In the genomic region with DNA sequence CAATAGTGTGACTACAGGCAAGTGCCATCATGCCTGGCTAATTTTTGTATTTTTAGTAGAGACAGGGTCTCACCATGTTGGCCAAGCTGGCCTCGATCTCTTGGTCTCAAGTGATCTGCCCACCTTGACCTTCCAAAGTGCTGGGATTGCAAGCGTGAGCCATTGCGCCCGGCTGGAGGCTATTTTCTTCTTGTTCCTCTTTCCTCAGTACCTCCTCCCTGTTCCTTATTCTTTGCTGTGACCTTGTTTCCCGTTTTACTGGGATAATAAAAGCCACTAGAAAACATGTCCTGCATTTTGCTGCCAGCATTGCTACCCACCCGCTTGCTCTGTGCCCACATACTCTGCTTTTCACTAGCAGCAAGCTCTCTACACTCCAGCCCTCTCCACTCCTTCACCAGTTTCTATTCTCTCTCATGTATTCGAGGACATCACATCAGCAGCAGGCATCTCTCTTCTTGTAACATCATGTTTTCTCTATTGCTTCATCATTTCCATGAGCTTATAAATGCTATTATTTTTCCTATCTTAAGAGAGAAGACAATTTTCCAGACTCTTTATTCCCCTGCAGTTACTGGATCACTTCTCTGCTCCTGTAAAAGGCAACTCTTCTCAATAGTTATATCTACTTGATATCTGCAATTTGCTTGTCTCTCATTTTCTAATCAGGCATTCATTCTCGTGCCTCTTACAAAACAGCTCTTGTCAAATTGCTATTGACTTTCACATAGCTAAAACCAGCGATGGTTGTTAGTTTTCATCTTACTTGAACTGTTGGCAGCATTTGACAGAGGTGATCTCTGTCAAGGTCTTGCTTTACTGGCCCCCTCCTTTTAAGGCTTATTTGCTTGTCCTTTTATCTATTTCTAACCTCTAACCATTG, we compare ENCODE assay signal across 18 cellular contexts.
DNase-seq lines count a peak whose midpoint lies in the region; ATAC-seq lines count a peak whose summit lies in the region.
"Had no signal": no experiment of that assay in that cellular context is flagged by ENCODE, and none has a peak within 500 bp of the region (broad histone marks: within the 10 kb centered on the region; RNA-seq: fewer than 3 reads in every experiment).

No MANE protein-coding gene starts in this region.

- no peak for ATAC-seq in GM18858 (IDR thresholded peaks at IDR 0.05; ENCODE audit: unreplicated experiment)

- DNase-seq in Ammon's horn (ENCODE audit: low spot score), result peak; percentile 48
- DNase-seq in Kasumi-1 (lab: John Stamatoyannopoulos, UW), result peak; percentile 2 to 36
- DNase-seq in SKM-1 (lab: John Stamatoyannopoulos, UW; ENCODE audit: unreplicated experiment), result peak; percentile 5
- peak; percentile 31 for DNase-seq in medulla oblongata (ENCODE audit: extremely low spot score)
- DNase-seq in HK-2 (ENCODE audit: unreplicated experiment), result no peak
- no peak for DNase-seq in NCI-H1417 (lab: John Stamatoyannopoulos, UW)
- no peak for DNase-seq in kidney glomerular epithelial cell (lab: John Stamatoyannopoulos, UW)
- DNase-seq: DMS79; GM23248; HCEC 1CT; MM.1S; NCI-H1436 treated with DMSO at 0.1 percent for 48 hours; NCI-H2029; NCI-H446; NCI-H526 treated with DMSO at 0.1 percent for 48 hours; NK-92 treated with Interleukin-12 subunit alpha and Interleukin-12 subunit beta, amount 100 ng/mL, for 24 hours; PC-9 had no signal

Comparison
In these comparisons a context has a peak if more than half of its experiments do, and no peak if none do; other contexts are left out.
1. DNase-seq: peak in Ammon's horn (single experiment), Kasumi-1 (2 of 2), SKM-1 (single experiment) and medulla oblongata (single experiment); none in HK-2 (single experiment), NCI-H1417 (0 of 3) and kidney glomerular epithelial cell (single experiment).